ENCODE assay signal across 8 cellular contexts in the genomic region with DNA sequence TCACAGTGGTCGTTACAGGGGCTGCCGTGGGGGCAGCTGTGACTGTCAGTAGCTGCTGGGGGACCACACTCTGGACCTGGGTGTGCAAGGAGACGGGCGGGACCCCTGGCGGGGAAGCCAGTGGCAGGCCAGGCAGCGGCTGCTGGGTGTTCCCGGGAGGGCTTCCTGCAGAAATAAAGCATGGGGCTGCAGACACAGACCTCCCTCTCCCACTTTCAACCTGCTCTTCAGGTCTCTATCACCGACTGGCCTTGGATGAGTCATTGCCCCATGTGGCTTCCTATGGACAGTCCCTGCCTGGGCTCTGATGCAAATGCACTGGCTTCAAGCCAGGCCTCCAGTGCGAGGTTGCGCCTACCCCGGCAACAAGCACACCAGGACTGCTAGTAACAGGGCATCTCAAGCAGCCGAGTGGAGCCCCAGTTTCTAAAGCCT. TPM values are rescaled to one million over a fixed set of nuclear protein-coding genes. Genes with fewer than 3 reads are reported as not detected.
DNase-seq lines count a peak whose midpoint lies in the region; ATAC-seq, FAIRE-seq and TF ChIP-seq lines count a peak whose summit lies in the region.

No MANE protein-coding gene starts in this region.

- H4K20me1 ChIP-seq in PC-3 (ENCODE audit: low read length), result peaks cover 39% of the 10 kb centered on the region; the same call in 1 of the 2 replicates

- H2AFZ ChIP-seq in PC-3 (ENCODE audit: low read length), result no peak overlapping the region

- H3F3A ChIP-seq in PC-3 (ENCODE audit: low read length, unreplicated experiment), result no peaks in the 10 kb centered on the region

- peaks cover 62% of the 10 kb centered on the region for H3K4me1 ChIP-seq in PC-3 (ENCODE audit: insufficient read depth, low read length)

- peaks cover 43% of the 10 kb centered on the region for H3K36me3 ChIP-seq in PC-3 (ENCODE audit: low read depth, low read length)

- H3K9me2 ChIP-seq in PC-3 (replicated peaks; ENCODE audit: low read length), result no peaks in the 10 kb centered on the region

- DNase-seq in GM04504 (ENCODE audit: low read depth), result peak; percentile 71
- DNase-seq in HCEC 1CT, result peak; percentile 84
- DNase-seq in PC-3, result peak; percentile 97
- peak; percentile 27 for DNase-seq in activated effector memory CD4-positive, alpha-beta T cell treated with Interleukin-2 at 50 U/mL for 16 hours
- DNase-seq in frontal cortex (ENCODE audit: low spot score in 2 of 2), result peak; percentile 64 to 69
- peak; percentile 70 to 80 (median 78) for DNase-seq in stimulated activated CD4-positive, alpha-beta T cell treated with anti-CD3 and anti-CD28 coated beads, Interleukin-12 subunit alpha, Interleukin-12 subunit beta, amount 100 ng/mL, for 48 hours (ENCODE audit: low read depth in 2 of 3, low spot score in 1 of 3)
- no peak for DNase-seq in inferior parietal cortex (ENCODE audit: extremely low spot score)
- DNase-seq in NCI-H1105 (lab: John Stamatoyannopoulos, UW), result no peak

- H3K4me3 ChIP-seq in PC-3 (ENCODE audit: low read length), result no peak overlapping the region

- POLR2A ChIA-PET in PC-3 (lab: Charles Lee; ENCODE audit: unreplicated experiment), result no interaction called here

- H3K9ac ChIP-seq in PC-3 (ENCODE audit: low read length), result no peak overlapping the region

- FAIRE-seq in frontal cortex (lab: Jason Lieb, UNC), result no peak

- H3K4me2 ChIP-seq in PC-3 (ENCODE audit: low read length), result peak overlapping the region; percentile 89

- H3K79me2 ChIP-seq in PC-3 (ENCODE audit: low read length), result peaks cover 44% of the 10 kb centered on the region

- BruUV-seq in PC-3 (replicated peaks; lab: Mats Ljungman, UMichigan), result no TSS peak

- intact Hi-C loops in PC-3 (cut with micrococcal nuclease), result no loop called here

- no peak for TF ChIP-seq CTCF in PC-3 (conservative IDR thresholded peaks at IDR 0.05; ENCODE audit: low read depth, low read length)

- CTCF ChIA-PET in PC-3 (lab: Charles Lee), result no interaction called here

- ATAC-seq in PC-3, result peak; percentile 35

- H3K27ac ChIP-seq in PC-3 (ENCODE audit: low read length), result peak overlapping the region; percentile 52

- H3K9me3 ChIP-seq in PC-3 (ENCODE audit: low read length), result no peaks in the 10 kb centered on the region

- H3K27me3 ChIP-seq in PC-3 (ENCODE audit: low read length), result no peaks in the 10 kb centered on the region

RNA-seq across cellular contexts. Expression of gene SREBF1, which starts 17.2 kb away (rescaled TPM):
- 167 and 194 TPM in 2 replicates for total RNA-seq in PC-3 (2014; rRNA removed)
- 17.5 TPM for total RNA-seq in frontal cortex

Comparison
In these comparisons a context has a peak if more than half of its experiments do, and no peak if none do; other contexts are left out.
1. DNase-seq: peak in GM04504 (single experiment), HCEC 1CT (single experiment), PC-3 (single experiment), activated effector memory CD4-positive, alpha-beta T cell treated with Interleukin-2 at 50 U/mL for 16 hours (single experiment), frontal cortex (2 of 2) and stimulated activated CD4-positive, alpha-beta T cell treated with anti-CD3 and anti-CD28 coated beads, Interleukin-12 subunit alpha, Interleukin-12 subunit beta, amount 100 ng/mL, for 48 hours (3 of 3); none in inferior parietal cortex (single experiment) and NCI-H1105 (single experiment).